ENCODE assay signal across 8 cellular contexts in genomic region chrX:130120746-130121504, GRCh38.
DNase-seq lines count a peak whose midpoint lies in the region; ATAC-seq and TF ChIP-seq lines count a peak whose summit lies in the region.

No MANE protein-coding gene starts in this region.

- DNase-seq in DMS 273 treated with DMSO at 0.1 percent for 48 hours (lab: John Stamatoyannopoulos, UW) (peak; percentile 21), caudate nucleus (lab: John Stamatoyannopoulos, UW) (peak in 57 of 61 donors; percentile 1 to 71 (median 28)), islet precursor cell (peak; percentile 86), NCI-H187 treated with DMSO at 0.1 percent for 48 hours (lab: John Stamatoyannopoulos, UW) (no peak)
- peak in 2 of 3 donors; percentile 50 to 53 for DNase-seq in stimulated activated CD4-positive, alpha-beta T cell treated with anti-CD3 and anti-CD28 coated beads, Interleukin-12 subunit alpha, Interleukin-12 subunit beta, amount 100 ng/mL, for 48 hours (ENCODE audit: low read depth in 2 of 3, low spot score in 1 of 3)

- H3K4me3 ChIP-seq in WI38 (ENCODE audit: low read depth, low read length): 0 out of 2 replicates have a peak overlapping the region, but pooled peaks have one; percentile 34

- no peak; the same call in 1 of the 2 replicates for TF ChIP-seq CTCF in WI38 (IDR thresholded peaks at IDR 0.05; ENCODE audit: low read depth, low read length)

- no peaks in the 10 kb centered on the region for H3K9me3 ChIP-seq in KOPT-K1 (ENCODE audit: insufficient read depth, low read length, poor library complexity, severe bottlenecking)

- H3K36me3 ChIP-seq in KOPT-K1 (ENCODE audit: insufficient read depth, low read length): peaks cover 16% of the 10 kb centered on the region; the same call in 1 of the 2 replicates

- H3K27ac ChIP-seq in KOPT-K1 (ENCODE audit: low read depth, low read length, poor library complexity, severe bottlenecking) (peak overlapping the region; percentile 43), caudate nucleus (ENCODE audit: low read depth, low read length) (no peak overlapping the region)

- peak; percentile 62 for ATAC-seq in GM21529 (IDR thresholded peaks at IDR 0.05; ENCODE audit: unreplicated experiment)
